ENCODE assay signal across 8 cellular contexts in the genomic region with DNA sequence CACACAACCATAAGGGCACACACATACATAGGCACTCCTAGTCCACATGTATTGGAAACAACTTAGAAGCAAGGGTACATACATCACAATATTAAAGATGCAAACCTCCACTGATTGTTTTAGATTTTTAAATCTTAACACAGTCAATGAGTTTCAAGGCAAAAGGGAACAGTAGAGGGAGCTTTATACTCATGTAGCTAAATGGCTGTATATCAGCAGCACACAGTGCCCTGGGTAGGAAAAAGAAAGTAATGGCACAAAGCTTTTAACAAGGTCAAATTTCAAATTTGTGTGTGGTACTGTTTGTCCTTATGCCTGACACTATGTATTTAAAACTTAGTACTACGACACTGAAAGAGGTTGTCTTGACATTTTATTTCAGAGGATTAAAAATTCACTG.
DNase-seq lines count a peak whose midpoint lies in the region; ATAC-seq and TF ChIP-seq lines count a peak whose summit lies in the region.

No MANE protein-coding gene starts in this region.

- H3K27ac ChIP-seq in esophagus muscularis mucosa (replicated peaks in 1 of 4) (no peak overlapping the region), neural progenitor cell (no peak overlapping the region)

- DNase-seq in COLO829 (ENCODE audit: low spot score) (peak; percentile 28), HFF-Myc (ENCODE audit: extremely low read depth, low read depth) (peak; percentile 20), RPMI8226 (peak; percentile 11), esophagus muscularis mucosa (ENCODE audit: extremely low spot score) (no peak), neural progenitor cell (ENCODE audit: low spot score) (peak; percentile 35), H7 (no peak)
- no peak for DNase-seq in activated CD4-positive, alpha-beta T cell treated with anti-CD3 and anti-CD28 coated beads, Interleukin-2, amount 10 ng/mL, durations not matched to agents 24 days and 14 days

- intact Hi-C loops in esophagus muscularis mucosa (cut with DNase I) = loop anchor here (2.0 kb wide), 1 partner anchor 221 kb away; no protein-coding TSS in a partner anchor
- intact Hi-C loops in activated CD4-positive, alpha-beta T cell treated with anti-CD3 and anti-CD28 coated beads, Interleukin-2, amount 10 ng/mL, durations not matched to agents 24 days and 14 days (cut with micrococcal nuclease) = loop anchor here (5.0 kb wide), 1 partner anchor 222 kb away; no protein-coding TSS in a partner anchor

- H2AFZ ChIP-seq in neural progenitor cell (replicated peaks) = no peak overlapping the region

- no peaks in the 10 kb centered on the region for H3K27me3 Mint-ChIP-seq in neural progenitor cell (ENCODE audit: insufficient read depth, low read depth)
- H3K27me3 Mint-ChIP-seq in activated CD4-positive, alpha-beta T cell treated with anti-CD3 and anti-CD28 coated beads, Interleukin-2, amount 10 ng/mL, durations not matched to agents 24 days and 14 days = no peaks in the 10 kb centered on the region

- no peaks in the 10 kb centered on the region for H3K79me2 ChIP-seq in neural progenitor cell (ENCODE audit: low read depth)

- H3K4me2 ChIP-seq in neural progenitor cell = no peak overlapping the region

- H3K9me3 ChIP-seq in esophagus muscularis mucosa (no peaks in the 10 kb centered on the region), neural progenitor cell (ENCODE audit: low read depth) (no peaks in the 10 kb centered on the region)

- TF ChIP-seq EP300 in esophagus muscularis mucosa (IDR thresholded peaks at IDR 0.05) = no peak

- H3K9ac ChIP-seq in neural progenitor cell = no peak overlapping the region

- H3K4me3 Mint-ChIP-seq in neural progenitor cell = no peak overlapping the region
- H3K4me3 Mint-ChIP-seq in activated CD4-positive, alpha-beta T cell treated with anti-CD3 and anti-CD28 coated beads, Interleukin-2, amount 10 ng/mL, durations not matched to agents 24 days and 14 days = no peak overlapping the region

- peaks cover 7% of the 10 kb centered on the region for H3F3A ChIP-seq in neural progenitor cell (ENCODE audit: low read depth)

- H3K36me3 ChIP-seq in esophagus muscularis mucosa = peaks cover 8 to 62% (median 38%) of the 10 kb centered on the region in 4 donors
- peaks cover 7% of the 10 kb centered on the region for H3K36me3 ChIP-seq in neural progenitor cell
- H3K36me3 ChIP-seq in H7 (replicated peaks; ENCODE audit: control insufficient read depth, insufficient read depth, low read length) = peaks cover 1% of the 10 kb centered on the region; the same call in 1 of the 2 replicates

- no peaks in the 10 kb centered on the region for H3K27me3 ChIP-seq in esophagus muscularis mucosa
- H3K27me3 ChIP-seq in neural progenitor cell = no peaks in the 10 kb centered on the region
- no peaks in the 10 kb centered on the region for H3K27me3 ChIP-seq in H7 (ENCODE audit: control insufficient read depth, insufficient read depth, low read length)

- peaks cover 29% of the 10 kb centered on the region for H3K36me3 Mint-ChIP-seq in neural progenitor cell
- peaks cover 43% of the 10 kb centered on the region for H3K36me3 Mint-ChIP-seq in activated CD4-positive, alpha-beta T cell treated with anti-CD3 and anti-CD28 coated beads, Interleukin-2, amount 10 ng/mL, durations not matched to agents 24 days and 14 days (ENCODE audit: low read depth)

- 21% methylated on average over 1 of the region's 1 CpG for WGBS in esophagus muscularis mucosa

- H3K9me3 Mint-ChIP-seq in neural progenitor cell = no peaks in the 10 kb centered on the region
- no peaks in the 10 kb centered on the region for H3K9me3 Mint-ChIP-seq in activated CD4-positive, alpha-beta T cell treated with anti-CD3 and anti-CD28 coated beads, Interleukin-2, amount 10 ng/mL, durations not matched to agents 24 days and 14 days

- H3K4me3 ChIP-seq in HFF-Myc (replicated peaks; ENCODE audit: low read depth, low read length) (no peak overlapping the region), esophagus muscularis mucosa (no peak overlapping the region), neural progenitor cell (no peak overlapping the region), H7 (ENCODE audit: insufficient read depth, low read depth, low read length) (no peak overlapping the region)

- H3K4me1 ChIP-seq in esophagus muscularis mucosa (peaks cover 4 to 23% (median 13%) of the 10 kb centered on the region in 4 donors), neural progenitor cell (no peaks in the 10 kb centered on the region)

- no peak for TF ChIP-seq POLR2A in esophagus muscularis mucosa (IDR thresholded peaks at IDR 0.05; ENCODE audit: low read depth)

- TF ChIP-seq CTCF in HFF-Myc (IDR thresholded peaks at IDR 0.05; ENCODE audit: low read depth, low read length, missing control alignments) (peak; percentile 39), esophagus muscularis mucosa (IDR thresholded peaks at IDR 0.05) (peak; percentile 55 to 69 (median 59)), neural progenitor cell (IDR thresholded peaks at IDR 0.05) (peak; percentile 53)

- no peak overlapping the region for H3K27ac Mint-ChIP-seq in neural progenitor cell
- H3K27ac Mint-ChIP-seq in activated CD4-positive, alpha-beta T cell treated with anti-CD3 and anti-CD28 coated beads, Interleukin-2, amount 10 ng/mL, durations not matched to agents 24 days and 14 days = no peak overlapping the region

- peaks cover 16% of the 10 kb centered on the region for H3K4me1 Mint-ChIP-seq in neural progenitor cell
- no peaks in the 10 kb centered on the region for H3K4me1 Mint-ChIP-seq in activated CD4-positive, alpha-beta T cell treated with anti-CD3 and anti-CD28 coated beads, Interleukin-2, amount 10 ng/mL, durations not matched to agents 24 days and 14 days

- ATAC-seq in HG02642 (IDR thresholded peaks at IDR 0.05; ENCODE audit: poor library complexity, unreplicated experiment) = no peak

- peaks cover 21% of the 10 kb centered on the region for H4K20me1 ChIP-seq in neural progenitor cell (ENCODE audit: low read depth)

Comparison
In these comparisons a context has a peak if more than half of its experiments do, and no peak if none do; other contexts are left out.
1. DNase-seq: peak in COLO829 (single experiment), HFF-Myc (single experiment), RPMI8226 (single experiment) and neural progenitor cell (single experiment); none in esophagus muscularis mucosa (single experiment), activated CD4-positive, alpha-beta T cell treated with anti-CD3 and anti-CD28 coated beads, Interleukin-2, amount 10 ng/mL, durations not matched to agents 24 days and 14 days (single experiment) and H7 (single experiment).
2. Peak in every context shown above with its lines, with median percentiles within 50 percentile points of each other: CTCF ChIP-seq.